ENCODE assay signal across 13 cellular contexts in the genomic region with DNA sequence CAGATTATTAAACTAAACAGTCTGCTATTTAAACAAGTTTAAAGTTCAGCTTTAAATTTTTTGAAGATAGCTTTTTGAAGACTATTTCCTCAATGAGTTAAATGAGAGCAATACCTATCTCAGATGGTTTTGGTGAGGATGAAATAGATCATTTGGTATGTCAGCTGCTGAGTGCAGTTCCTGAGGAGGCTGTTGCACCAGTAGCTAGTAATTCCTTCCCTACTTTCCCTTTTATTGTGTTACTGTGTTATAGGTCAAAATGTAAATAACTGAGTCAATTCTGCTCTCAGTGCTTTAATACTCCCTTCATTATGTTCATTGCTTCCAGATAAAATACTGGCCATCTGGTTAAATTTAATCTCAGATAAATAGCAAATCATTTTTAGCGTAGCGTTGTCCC. TPM values are rescaled to one million over a fixed set of nuclear protein-coding genes. Genes with fewer than 3 reads are reported as not detected.
DNase-seq lines count a peak whose midpoint lies in the region; ATAC-seq and TF ChIP-seq lines count a peak whose summit lies in the region.
"Had no signal": no experiment of that assay in that cellular context is flagged by ENCODE, and none has a peak within 500 bp of the region (broad histone marks: within the 10 kb centered on the region; RNA-seq: fewer than 3 reads in every experiment).

No MANE protein-coding gene starts in this region.

- no peak overlapping the region for H4K5ac ChIP-seq in IMR-90 (ENCODE audit: low read depth, low read length)

- H2BK120ac ChIP-seq in IMR-90 (ENCODE audit: low read depth, low read length), result no peak overlapping the region

- POLR2A ChIA-PET in IMR-90 (lab: Charles Lee; ENCODE audit: unreplicated experiment), result no interaction called here

- ATAC-seq in IMR-90 (ENCODE audit: low read depth), result peak; percentile 75
- ATAC-seq: GM12878, HepG2 had no signal

- H3K27me3 ChIP-seq in IMR-90 (ENCODE audit: control insufficient read depth, insufficient read depth, low read length), result no peaks in the 10 kb centered on the region
- no peaks in the 10 kb centered on the region for H3K27me3 ChIP-seq in spleen (replicated peaks in 1 of 7)

- H2BK15ac ChIP-seq in IMR-90 (ENCODE audit: low read depth, low read length), result no peak overlapping the region

- in situ Hi-C loops in IMR-90 (cut with MboI; ENCODE audit: low sequenced_read_pairs), result no loop called here

- H2BK5ac ChIP-seq in IMR-90 (ENCODE audit: low read depth, low read length, poor library complexity, severe bottlenecking), result peak overlapping the region; percentile 42

- DNase-seq in IMR-90 (peak; percentile 30), SK-N-MC (ENCODE audit: low read depth, low spot score) (no peak), kidney tubule cell (ENCODE audit: low spot score) (peak; percentile 3), spleen (no peak), NCI-H345 (lab: John Stamatoyannopoulos, UW) (no peak), NCI-H1092 (lab: John Stamatoyannopoulos, UW) (no peak)
- DNase-seq: CD8-positive, alpha-beta memory T cell; DMS79; GOT3; H9 had no signal

- TF ChIP-seq POLR2A in IMR-90 (IDR thresholded peaks at IDR 0.05; ENCODE audit: low read depth, low read length) (no peak), spleen (IDR thresholded peaks at IDR 0.05) (no peak)

- dilution Hi-C loops in IMR-90 (cut with HindIII; ENCODE audit: low sequenced_read_pairs, unreplicated experiment), result no loop called here

- no peak overlapping the region for H3K4me3 ChIP-seq in IMR-90 (ENCODE audit: insufficient read depth, low read depth, low read length)
- no peak overlapping the region for H3K4me3 ChIP-seq in SK-N-MC
- no peak overlapping the region for H3K4me3 ChIP-seq in spleen
- H3K4me3 ChIP-seq: GM12878 had no signal

- no peak for TF ChIP-seq CTCF in IMR-90 (conservative IDR thresholded peaks at IDR 0.05; ENCODE audit: low read depth, low read length)
- no peak for TF ChIP-seq CTCF in spleen (IDR thresholded peaks at IDR 0.05 in 8 of 11, conservative IDR thresholded peaks at IDR 0.05 in 3 of 11)

- H2AK5ac ChIP-seq in IMR-90 (ENCODE audit: low read depth, low read length), result no peak overlapping the region

- intact Hi-C loops in IMR-90 (cut with micrococcal nuclease) (loop anchor here (5.0 kb wide), 1 partner anchor 91 kb away; no protein-coding TSS in a partner anchor), spleen (cut with DNase I; ENCODE audit: low total_unique reads) (no loop called here)

- H3K27ac ChIP-seq in IMR-90 (ENCODE audit: insufficient read depth, low read length) (no peak overlapping the region), SK-N-MC (peak overlapping the region; percentile 65), spleen (no peak overlapping the region)

- H2AFZ ChIP-seq in IMR-90 (replicated peaks; ENCODE audit: low read length, poor library complexity), result no peak overlapping the region

- H4K91ac ChIP-seq in IMR-90 (ENCODE audit: insufficient read depth, low read depth, low read length), result no peak overlapping the region

- H4K8ac ChIP-seq in IMR-90 (ENCODE audit: low read depth in 2 of 2, low read length in 2 of 2), result no peak overlapping the region

- H3K9me1 ChIP-seq in IMR-90 (ENCODE audit: insufficient read depth, low read length), result peaks cover 3% of the 10 kb centered on the region; the same call in 1 of the 2 replicates

- WGBS in IMR-90 (ENCODE audit: extremely low coverage in 2 of 2, insufficient read length in 1 of 2), 2 experiments, result no CpG with 5 or more reads among the region's 2 CpGs
- WGBS in spleen, 5 donors, result 96 to 99% (median 98%) methylated on average over 2 of the region's 2 CpGs

- BruUV-seq in IMR-90 (replicated peaks; lab: Mats Ljungman, UMichigan), result no TSS peak

- no peak for TF ChIP-seq RAD21 in IMR-90 (IDR thresholded peaks at IDR 0.05; ENCODE audit: low read length)

- no peak overlapping the region for H3K18ac ChIP-seq in IMR-90 (ENCODE audit: low read depth, low read length)

- no peaks in the 10 kb centered on the region for H4K20me1 ChIP-seq in IMR-90 (ENCODE audit: insufficient read depth, low read length)

- H3K9ac ChIP-seq in IMR-90 (ENCODE audit: low read depth, low read length) (no peak overlapping the region), SK-N-MC (ENCODE audit: insufficient read length) (no peak overlapping the region)

- no peak overlapping the region for H3K56ac ChIP-seq in IMR-90 (ENCODE audit: extremely low read depth, insufficient read depth, low read length)

- peak overlapping the region; percentile 57; the same call in 1 of the 2 replicates for H3K4me2 ChIP-seq in IMR-90 (ENCODE audit: low read depth, low read length)

- 0 out of 2 replicates have a peak overlapping the region, but pooled peaks have one; percentile 40 for H3K14ac ChIP-seq in IMR-90 (replicated peaks; ENCODE audit: low read depth, low read length)

- H3K79me1 ChIP-seq in IMR-90 (ENCODE audit: low read depth in 1 of 2, low read length in 2 of 2), result no peaks in the 10 kb centered on the region

- CTCF ChIA-PET in IMR-90 (lab: Yijun Ruan, JAX), result no interaction called here

- no peak overlapping the region for H3K4ac ChIP-seq in IMR-90 (ENCODE audit: low read depth, low read length)

- H3K4me1 ChIP-seq in IMR-90 (ENCODE audit: control insufficient read depth, insufficient read depth, low read length), result no peaks in the 10 kb centered on the region
- H3K4me1 ChIP-seq in spleen, result no peaks in the 10 kb centered on the region

- no peak overlapping the region for H3K23ac ChIP-seq in IMR-90 (ENCODE audit: low read depth, low read length)

- no peak overlapping the region for H2BK20ac ChIP-seq in IMR-90 (ENCODE audit: low read depth, low read length)

- no peak overlapping the region for H2AK9ac ChIP-seq in IMR-90 (replicated peaks; ENCODE audit: low read depth, low read length, poor library complexity)

- H3K9me3 ChIP-seq in IMR-90 (ENCODE audit: control insufficient read depth, insufficient read depth, low read length) (no peaks in the 10 kb centered on the region), SK-N-MC (ENCODE audit: low read depth, low read length) (peaks cover 3% of the 10 kb centered on the region; the same call in 1 of the 2 replicates), spleen (no peaks in the 10 kb centered on the region)

- no peaks in the 10 kb centered on the region for H3K36me3 ChIP-seq in IMR-90 (ENCODE audit: control insufficient read depth, insufficient read depth, low read length)
- H3K36me3 ChIP-seq in SK-N-MC (ENCODE audit: insufficient read depth, low read length), result no peaks in the 10 kb centered on the region
- H3K36me3 ChIP-seq in spleen, result no peaks in the 10 kb centered on the region

TF ChIP-seq in IMR-90, 13 proteins besides CTCF, POLR2A, EP300 and RAD21:
- TF ChIP-seq CEBPB (IDR thresholded peaks at IDR 0.05; ENCODE audit: low read depth, low read length) (no peak), MXI1 (IDR thresholded peaks at IDR 0.05; ENCODE audit: borderline replicate concordance, low read depth, low read length) (no peak), NFE2L2 (IDR thresholded peaks at IDR 0.05; ENCODE audit: low read depth, low read length) (no peak), RFX5 (IDR thresholded peaks at IDR 0.05; ENCODE audit: low read depth, low read length) (no peak), BHLHE40 (IDR thresholded peaks at IDR 0.05; ENCODE audit: low read depth, low read length) (no peak)
- TF ChIP-seq, protein P1, sequence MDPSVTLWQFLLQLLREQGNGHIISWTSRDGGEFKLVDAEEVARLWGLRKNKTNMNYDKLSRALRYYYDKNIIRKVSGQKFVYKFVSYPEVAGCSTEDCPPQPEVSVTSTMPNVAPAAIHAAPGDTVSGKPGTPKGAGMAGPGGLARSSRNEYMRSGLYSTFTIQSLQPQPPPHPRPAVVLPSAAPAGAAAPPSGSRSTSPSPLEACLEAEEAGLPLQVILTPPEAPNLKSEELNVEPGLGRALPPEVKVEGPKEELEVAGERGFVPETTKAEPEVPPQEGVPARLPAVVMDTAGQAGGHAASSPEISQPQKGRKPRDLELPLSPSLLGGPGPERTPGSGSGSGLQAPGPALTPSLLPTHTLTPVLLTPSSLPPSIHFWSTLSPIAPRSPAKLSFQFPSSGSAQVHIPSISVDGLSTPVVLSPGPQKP (IDR thresholded peaks at IDR 0.05; ENCODE audit: borderline replicate concordance, low read depth, low read length), result no peak
TF ChIP-seq in IMR-90: peak in this region for 0.

RNA-seq across cellular contexts. Expression of a gene that starts 48.6 kb away (rescaled TPM):
- total RNA-seq in IMR-90 (2012; rRNA removed) (0.90 and 1.1 TPM in 2 replicates), spleen (1 to 10 TPM in 6 of 7 donors, under 1 TPM in 1; 0.66 to 2.4 (median 1.9) TPM)
- polyA plus RNA-seq in IMR-90 (2012; rRNA removed) (0.19 and 0.24 TPM in 2 replicates), spleen (under 1 TPM; 0.12 to 0.19 (median 0.17) TPM)
- 0.05 and 0.15 TPM in 2 replicates for polyA plus RNA-seq in IMR-90 (2012; cell fraction: cytosol; rRNA removed)
- 0.02 and 0.26 TPM in 2 replicates for polyA plus RNA-seq in IMR-90 (2012; cell fraction: nucleus; rRNA removed; ENCODE audit: low replicate concordance)
- total RNA-seq: CD8-positive, alpha-beta memory T cell; G401; GM12878 had no signal
- polyA plus RNA-seq: GM12878, HepG2 had no signal

Comparison
In these comparisons a context has a peak if more than half of its experiments do, and no peak if none do; other contexts are left out.
1. DNase-seq: peak in IMR-90 (single experiment) and kidney tubule cell (single experiment); none in SK-N-MC (single experiment), spleen (single experiment), NCI-H345 (single experiment) and NCI-H1092 (single experiment).